In genomic region chr7:47266131-47266706, GRCh38 we compare ENCODE assay signal across 8 cellular contexts.
DNase-seq lines count a peak whose midpoint lies in the region; ATAC-seq and TF ChIP-seq lines count a peak whose summit lies in the region.

No MANE protein-coding gene starts in this region.

- no peaks in the 10 kb centered on the region for H3K27me3 ChIP-seq in RWPE2 (ENCODE audit: insufficient read depth, poor library complexity, severe bottlenecking)

- TF ChIP-seq CTCF in RWPE2 (IDR thresholded peaks at IDR 0.05; ENCODE audit: poor library complexity, severe bottlenecking) = peak; percentile 93

- peak; percentile 91 for ATAC-seq in GM21526 (IDR thresholded peaks at IDR 0.05; ENCODE audit: low FRiP score, unreplicated experiment)
- peak; percentile 78 for ATAC-seq in RWPE2 (ENCODE audit: low read depth)
- peak; percentile 90 for ATAC-seq in left colon

- H3K4me1 ChIP-seq in RWPE2 (ENCODE audit: insufficient read depth, poor library complexity, severe bottlenecking) = peaks cover 5% of the 10 kb centered on the region

- no peak overlapping the region for H3K4me3 ChIP-seq in RWPE2 (ENCODE audit: severe bottlenecking)

- intact Hi-C loops in left colon (cut with DNase I, micrococcal nuclease) = loop anchor here (5.0 to 10.0 kb wide), 4 partner anchors 166 to 556 kb away; no protein-coding TSS in a partner anchor

- H3K27ac ChIP-seq in RWPE2 (ENCODE audit: poor library complexity, severe bottlenecking) (no peak overlapping the region), caudate nucleus (ENCODE audit: low read depth, low read length) (no peak overlapping the region)

- H3K36me3 ChIP-seq in RWPE2 (ENCODE audit: low read depth) = no peaks in the 10 kb centered on the region

- no peaks in the 10 kb centered on the region for H3K9me3 ChIP-seq in RWPE2 (ENCODE audit: severe bottlenecking)

- DNase-seq in NCI-H1417 (lab: John Stamatoyannopoulos, UW) = peak; percentile 4 to 75 (median 47)
- no peak for DNase-seq in NCI-H1417 treated with DMSO at 0.1 percent for 48 hours (lab: John Stamatoyannopoulos, UW)
- peak; percentile 70 for DNase-seq in HuH-7.5 (ENCODE audit: low spot score)
- DNase-seq in RWPE2 (ENCODE audit: low spot score) = no peak
- peak in 38 of 61 donors; percentile 8 to 49 (median 24) for DNase-seq in caudate nucleus (lab: John Stamatoyannopoulos, UW)
- DNase-seq in left colon = peak; percentile 52 to 63
- DNase-seq in stimulated activated CD8-positive, alpha-beta memory T cell treated with anti-CD3 and anti-CD28 coated beads, Interleukin-2, amount 100 ng/mL, for 48 hours (ENCODE audit: low read depth in 2 of 2) = peak; percentile 4 to 18

Comparison
In these comparisons a context has a peak if more than half of its experiments do, and no peak if none do; other contexts are left out.
1. DNase-seq: peak in NCI-H1417 (3 of 3), HuH-7.5 (single experiment), caudate nucleus (38 of 61), left colon (2 of 2) and stimulated activated CD8-positive, alpha-beta memory T cell treated with anti-CD3 and anti-CD28 coated beads, Interleukin-2, amount 100 ng/mL, for 48 hours (2 of 2); none in NCI-H1417 treated with DMSO at 0.1 percent for 48 hours (single experiment) and RWPE2 (single experiment).
2. Peak in every context shown above with its lines, with median percentiles within 50 percentile points of each other: ATAC-seq.